Comparison of ENCODE assay signal across 8 cellular contexts in the genomic region with DNA sequence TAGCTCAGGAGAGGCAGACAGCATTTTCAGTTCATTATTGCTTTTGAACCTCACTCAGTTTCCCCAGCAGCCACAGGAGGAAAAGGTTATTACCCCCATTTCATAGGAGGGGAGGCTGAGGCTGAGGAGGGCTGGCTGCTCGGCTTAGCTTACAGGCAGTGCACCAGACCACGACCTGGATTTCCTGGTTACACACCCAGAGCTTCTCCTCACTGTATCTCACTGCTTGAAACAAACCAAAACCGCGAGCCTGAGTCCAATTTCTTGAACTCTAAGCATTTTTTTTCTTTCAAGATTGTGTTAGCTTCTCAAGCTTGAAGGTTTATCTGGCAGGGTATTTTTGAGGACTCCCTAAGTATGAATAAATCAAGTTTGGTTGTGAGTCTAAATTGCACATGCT.
DNase-seq lines count a peak whose midpoint lies in the region; ATAC-seq and TF ChIP-seq lines count a peak whose summit lies in the region.

No MANE protein-coding gene starts in this region.

- intact Hi-C loops in Right ventricle myocardium superior (cut with DNase I): no loop called here

- H3K36me3 ChIP-seq in CD8-positive, alpha-beta memory T cell (ENCODE audit: insufficient read depth, low read length): no peaks in the 10 kb centered on the region
- H3K36me3 ChIP-seq in endodermal cell (ENCODE audit: control insufficient read depth, insufficient read depth, low read length): no peaks in the 10 kb centered on the region

- H3K4me1 ChIP-seq in CD8-positive, alpha-beta memory T cell (ENCODE audit: insufficient read depth, low read length): peaks cover 73% of the 10 kb centered on the region
- H3K4me1 ChIP-seq in endodermal cell (ENCODE audit: control insufficient read depth, insufficient read depth, low read length): peaks cover 2% of the 10 kb centered on the region

- no peaks in the 10 kb centered on the region for H3K27me3 Mint-ChIP-seq in CD8-positive, alpha-beta memory T cell
- H3K27me3 Mint-ChIP-seq in endodermal cell (ENCODE audit: insufficient read depth): peaks cover 7% of the 10 kb centered on the region

- peak overlapping the region; percentile 5 to 80 (median 74) for H3K4me3 Mint-ChIP-seq in CD8-positive, alpha-beta memory T cell
- no peak overlapping the region for H3K4me3 Mint-ChIP-seq in endodermal cell

- H3K4me3 ChIP-seq in CD8-positive, alpha-beta memory T cell (ENCODE audit: low read length): peak overlapping the region; percentile 60
- H3K4me3 ChIP-seq in fibroblast of mammary gland (ENCODE audit: control insufficient read depth, low read depth, low read length): no peak overlapping the region
- H3K4me3 ChIP-seq in endodermal cell (ENCODE audit: low read length): no peak overlapping the region

- peak overlapping the region; percentile 57 to 96 (median 88) for H3K27ac Mint-ChIP-seq in CD8-positive, alpha-beta memory T cell
- no peak overlapping the region for H3K27ac Mint-ChIP-seq in endodermal cell

- no peaks in the 10 kb centered on the region for H3K9me3 Mint-ChIP-seq in CD8-positive, alpha-beta memory T cell
- H3K9me3 Mint-ChIP-seq in endodermal cell: no peaks in the 10 kb centered on the region

- peak overlapping the region; percentile 5 for H3K27ac ChIP-seq in CD8-positive, alpha-beta memory T cell (ENCODE audit: low read depth, low read length)
- H3K27ac ChIP-seq in endodermal cell (ENCODE audit: low read depth, low read length): no peak overlapping the region

- 84 to 86% methylated on average over 4 of the region's 4 CpGs for WGBS in endodermal cell (ENCODE audit: insufficient coverage in 1 of 2, insufficient read length in 1 of 2), 2 experiments

- POLR2A ChIA-PET in CD8-positive, alpha-beta memory T cell (lab: Charles Lee): interaction anchor here (0.8 to 1.1 kb wide), 2 partner anchors 9 to 11 kb away, joined by 3 to 5 read pairs; no protein-coding TSS in a partner anchor

- DNase-seq in CD8-positive, alpha-beta memory T cell: peak; percentile 21 to 68 (median 61)
- DNase-seq in T follicular helper cell (ENCODE audit: low read depth) (peak; percentile 29), fibroblast of mammary gland (ENCODE audit: low read depth) (peak; percentile 70), NCI-H1417 (lab: John Stamatoyannopoulos, UW) (no peak), Right ventricle myocardium superior (no peak), AG08395 (ENCODE audit: low spot score) (no peak), endodermal cell (no peak)

- H3K4me1 Mint-ChIP-seq in CD8-positive, alpha-beta memory T cell: peaks cover 63 to 88% (median 82%) of the 10 kb centered on the region in 3 donors
- peaks cover 11% of the 10 kb centered on the region for H3K4me1 Mint-ChIP-seq in endodermal cell

- peak; percentile 66 for ATAC-seq in GM21723 (IDR thresholded peaks at IDR 0.05; ENCODE audit: unreplicated experiment)
- ATAC-seq in Right ventricle myocardium superior (ENCODE audit: poor library complexity): no peak

- CTCF ChIA-PET in CD8-positive, alpha-beta memory T cell (lab: Charles Lee): interaction anchor here (0.9 to 3.5 kb wide), 5 partner anchors 9 to 99 kb away, joined by 3 to 15 read pairs (median 3); no protein-coding TSS in a partner anchor

- no peak for TF ChIP-seq CTCF in fibroblast of mammary gland (conservative IDR thresholded peaks at IDR 0.05; ENCODE audit: control insufficient read depth, insufficient read depth, low read depth, low read length)
- no peak for TF ChIP-seq CTCF in endodermal cell (conservative IDR thresholded peaks at IDR 0.05)

- H3K9me3 ChIP-seq in CD8-positive, alpha-beta memory T cell (ENCODE audit: low read length): no peaks in the 10 kb centered on the region
- no peaks in the 10 kb centered on the region for H3K9me3 ChIP-seq in endodermal cell (ENCODE audit: control insufficient read depth, low read length)

- no peaks in the 10 kb centered on the region for H3K27me3 ChIP-seq in CD8-positive, alpha-beta memory T cell (ENCODE audit: insufficient read depth, low read length, poor library complexity, severe bottlenecking)
- H3K27me3 ChIP-seq in endodermal cell (ENCODE audit: control insufficient read depth, insufficient read depth, low read length, poor library complexity, severe bottlenecking): no peaks in the 10 kb centered on the region

- H3K36me3 Mint-ChIP-seq in CD8-positive, alpha-beta memory T cell: no peaks in the 10 kb centered on the region
- H3K36me3 Mint-ChIP-seq in endodermal cell (ENCODE audit: low read depth): no peaks in the 10 kb centered on the region

- H3K9ac ChIP-seq in endodermal cell (ENCODE audit: extremely low read depth, low read length, poor library complexity, severe bottlenecking): no peak overlapping the region

Comparison
In these comparisons a context has a peak if more than half of its experiments do, and no peak if none do; other contexts are left out.
1. DNase-seq: peak in CD8-positive, alpha-beta memory T cell (5 of 5), T follicular helper cell (single experiment) and fibroblast of mammary gland (single experiment); none in NCI-H1417 (0 of 3), Right ventricle myocardium superior (single experiment), AG08395 (single experiment) and endodermal cell (single experiment).